ENCODE assay signal across 11 cellular contexts in the genomic region with DNA sequence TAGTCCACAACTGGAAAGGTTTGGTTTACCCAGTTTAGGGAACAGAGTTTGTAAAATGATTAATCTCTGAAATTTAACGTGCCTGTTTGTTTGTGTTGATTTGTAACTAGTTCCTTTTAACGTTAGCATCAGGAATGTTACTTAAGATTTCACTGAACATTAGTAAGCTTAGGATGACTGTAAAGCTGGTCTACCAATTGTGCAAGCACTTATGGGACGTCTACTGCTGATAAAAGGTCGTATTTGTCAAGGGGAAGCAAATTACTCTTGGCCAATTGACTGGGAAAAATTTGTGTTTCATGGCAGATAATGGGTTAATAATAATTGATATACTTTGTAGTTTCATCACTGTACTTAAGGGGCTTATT. TPM values are rescaled to one million over a fixed set of nuclear protein-coding genes. Genes with fewer than 3 reads are reported as not detected.
DNase-seq lines count a peak whose midpoint lies in the region; ATAC-seq and TF ChIP-seq lines count a peak whose summit lies in the region.
"Had no signal": no experiment of that assay in that cellular context is flagged by ENCODE, and none has a peak within 500 bp of the region (broad histone marks: within the 10 kb centered on the region; RNA-seq: fewer than 3 reads in every experiment).

No MANE protein-coding gene starts in this region.

- peak; percentile 65 to 93 for DNase-seq in HL-60 (ENCODE audit: low read depth in 1 of 2, low spot score in 1 of 2)
- DNase-seq in T-helper 17 cell = no peak
- peak; percentile 80 for DNase-seq in fibroblast of villous mesenchyme (ENCODE audit: low read depth)
- no peak for DNase-seq in spleen
- DNase-seq in NCI-H446 (lab: John Stamatoyannopoulos, UW) = no peak
- DNase-seq in posterior cingulate gyrus = no peak
- DNase-seq in GM19238 (ENCODE audit: insufficient read length, low spot score) = no peak
- DNase-seq: activated CD4-positive, alpha-beta T cell treated with anti-CD3 and anti-CD28 coated beads, Interleukin-2, amount 50 U/mL, for 1 hour; effector CD8-positive, alpha-beta T cell; NCI-H526; stimulated activated CD4-positive, alpha-beta T cell treated with anti-CD3 and anti-CD28 coated beads, Interleukin-12 subunit alpha, Interleukin-12 subunit beta, amount 100 ng/mL, for 4 hours had no signal

- 36 to 75% (median 40%) methylated on average over 4 of the region's 4 CpGs for WGBS in spleen, 5 donors

- peaks cover 25 to 100% (median 73%) of the 10 kb centered on the region in 6 donors for H3K4me1 ChIP-seq in spleen

- H3K4me3 ChIP-seq in HL-60 (replicated peaks; ENCODE audit: insufficient read depth, low read length) (no peak overlapping the region), fibroblast of villous mesenchyme (ENCODE audit: low read depth, low read length) (no peak overlapping the region), spleen (peak overlapping the region in 1 of 8 donors; percentile 13)

- no peaks in the 10 kb centered on the region for H3K9me3 ChIP-seq in T-helper 17 cell (ENCODE audit: control insufficient read depth, low read length, poor library complexity, severe bottlenecking)
- H3K9me3 ChIP-seq in spleen = no peaks in the 10 kb centered on the region

- H3K36me3 Mint-ChIP-seq in T-helper 17 cell (ENCODE audit: low read depth) = no peaks in the 10 kb centered on the region

- H3K27me3 Mint-ChIP-seq in T-helper 17 cell = no peaks in the 10 kb centered on the region

- ATAC-seq in T-helper 17 cell = no peak

- no peak for TF ChIP-seq POLR2A in spleen (IDR thresholded peaks at IDR 0.05)

- no peak for TF ChIP-seq CTCF in HL-60 (IDR thresholded peaks at IDR 0.05; ENCODE audit: insufficient read depth, low read length)
- TF ChIP-seq CTCF in fibroblast of villous mesenchyme (IDR thresholded peaks at IDR 0.05; ENCODE audit: insufficient read depth, low read depth, low read length) = no peak
- no peak for TF ChIP-seq CTCF in spleen (IDR thresholded peaks at IDR 0.05 in 8 of 11, conservative IDR thresholded peaks at IDR 0.05 in 3 of 11)

- peaks cover 0 to 32% (median 0%) of the 10 kb centered on the region in 6 donors for H3K36me3 ChIP-seq in spleen

- H3K27ac Mint-ChIP-seq in T-helper 17 cell = peak overlapping the region; percentile 87

- no peak overlapping the region for H3K4me3 Mint-ChIP-seq in T-helper 17 cell

- H3K4me1 Mint-ChIP-seq in T-helper 17 cell = peaks cover 49% of the 10 kb centered on the region

- intact Hi-C loops in spleen (cut with DNase I; ENCODE audit: low total_unique reads) = no loop called here
- intact Hi-C loops in posterior cingulate gyrus (cut with DNase I) = no loop called here

- H3K27ac ChIP-seq in HL-60 (replicated peaks) = 0 out of 2 replicates have a peak overlapping the region, but pooled peaks have one; percentile 10
- H3K27ac ChIP-seq in spleen = peak overlapping the region in 7 of 8 donors; percentile 19 to 82 (median 69)

- no peaks in the 10 kb centered on the region for H3K27me3 ChIP-seq in HL-60 (ENCODE audit: insufficient read depth, poor library complexity, severe bottlenecking)
- no peaks in the 10 kb centered on the region for H3K27me3 ChIP-seq in spleen (replicated peaks in 1 of 7)

RNA-seq across cellular contexts. Expression of gene METTL9, which starts 11.8 kb away (rescaled TPM):
- 10 to 100 TPM; 79.0 to 80.3 TPM for total RNA-seq in T-helper 17 cell
- 166 and 169 TPM in 2 replicates for total RNA-seq in fibroblast of villous mesenchyme
- 100 to 1,000 TPM in 5 of 7 donors, 10 to 100 TPM in 2; 88.5 to 247 (median 121) TPM for total RNA-seq in spleen
- polyA plus RNA-seq in spleen = 10 to 100 TPM; 28.5 to 50.6 (median 45.2) TPM

RNA-seq across cellular contexts. Expression of gene IGSF6, which starts 41.2 kb away (rescaled TPM):
- total RNA-seq in T-helper 17 cell (1 to 10 TPM in 1 of 2 donors, under 1 TPM in 1; 0.39 to 1.6 TPM), fibroblast of villous mesenchyme (under 0.01 TPM in 1 of 2 replicates, not detected in the other), spleen (100 to 1,000 TPM in 2 of 7 donors, 10 to 100 TPM in 5; 39.6 to 134 (median 87.7) TPM)
- polyA plus RNA-seq in spleen = 10 to 100 TPM; 15.5 to 53.2 (median 18.1) TPM

RNA-seq across cellular contexts. Expression of gene OTOA, which starts 52.6 kb away (rescaled TPM):
- under 1 TPM; 0.10 to 0.16 TPM for total RNA-seq in T-helper 17 cell
- total RNA-seq in fibroblast of villous mesenchyme = under 0.01 TPM in 2 replicates
- total RNA-seq in spleen = 1 to 10 TPM; 1.1 to 3.1 (median 2.4) TPM
- polyA plus RNA-seq in spleen = 1 to 10 TPM in 2 of 3 donors, under 1 TPM in 1; 0.86 to 2.0 (median 1.2) TPM

Comparison
In these comparisons a context has a peak if more than half of its experiments do, and no peak if none do; other contexts are left out.
1. DNase-seq: peak in HL-60 (2 of 2) and fibroblast of villous mesenchyme (single experiment); none in T-helper 17 cell (0 of 3), spleen (single experiment), NCI-H446 (0 of 2), posterior cingulate gyrus (0 of 10) and GM19238 (single experiment).
2. RNA of gene IGSF6, which starts 41.2 kb away (total RNA-seq): 39.6 to 134 TPM in spleen; 0.39 to 1.6 TPM in T-helper 17 cell and under 0.01 TPM in fibroblast of villous mesenchyme; every median in the first group is over 10 times any median in the second.